ENCODE assay signal across 8 cellular contexts in the genomic region with DNA sequence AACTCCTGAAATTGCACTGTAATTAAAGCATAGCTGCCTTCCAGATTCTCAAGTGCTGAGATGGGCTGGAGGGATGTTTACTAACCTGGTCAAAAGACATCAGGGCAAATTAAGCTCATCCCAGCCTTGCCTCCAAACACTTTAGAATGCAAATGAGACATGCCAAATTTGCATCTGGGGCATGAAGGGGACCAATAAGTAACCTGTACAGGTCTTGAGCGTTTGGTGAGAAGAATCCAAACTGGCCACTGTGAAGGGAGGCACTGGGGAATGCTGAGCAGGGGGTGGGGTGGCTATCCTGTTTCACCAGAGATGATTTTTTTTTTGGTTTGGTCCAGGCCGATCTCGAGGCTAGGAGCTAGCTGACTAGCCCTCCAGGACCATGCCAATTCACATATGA. TPM values are rescaled to one million over a fixed set of nuclear protein-coding genes. Genes with fewer than 3 reads are reported as not detected.
DNase-seq lines count a peak whose midpoint lies in the region; ATAC-seq and TF ChIP-seq lines count a peak whose summit lies in the region.

No MANE protein-coding gene starts in this region.

- no peaks in the 10 kb centered on the region for H3K27me3 Mint-ChIP-seq in memory B cell

- H3K9me3 Mint-ChIP-seq in memory B cell = no peaks in the 10 kb centered on the region
- no peaks in the 10 kb centered on the region for H3K9me3 Mint-ChIP-seq in activated naive CD4-positive, alpha-beta T cell treated with anti-CD3 and anti-CD28 coated beads, Interleukin-2, amount 50 U/mL, for 72 hours

- peaks cover 23% of the 10 kb centered on the region for H3K4me1 Mint-ChIP-seq in memory B cell

- H3K4me3 Mint-ChIP-seq in memory B cell = peak overlapping the region; percentile 75

- H3K27ac Mint-ChIP-seq in memory B cell = peak overlapping the region; percentile 85
- peak overlapping the region in 1 of 2 donors; percentile 79 for H3K27ac Mint-ChIP-seq in activated naive CD4-positive, alpha-beta T cell treated with anti-CD3 and anti-CD28 coated beads, Interleukin-2, amount 50 U/mL, for 72 hours

- peak; percentile 37 to 62 for DNase-seq in SHP77 (lab: John Stamatoyannopoulos, UW)
- no peak for DNase-seq in SHP77 treated with DMSO at 0.1 percent for 48 hours (lab: John Stamatoyannopoulos, UW)
- DNase-seq in NCI-H345 treated with DMSO at 0.1 percent for 48 hours (lab: John Stamatoyannopoulos, UW; ENCODE audit: unreplicated experiment) = peak; percentile 41
- DNase-seq in memory B cell (ENCODE audit: low spot score in 2 of 2) = no peak
- DNase-seq in middle frontal gyrus (ENCODE audit: extremely low spot score, low spot score) = no peak
- no peak for DNase-seq in GM10248 (ENCODE audit: extremely low spot score)
- no peak for DNase-seq in activated naive CD4-positive, alpha-beta T cell treated with anti-CD3 and anti-CD28 coated beads, Interleukin-2, amount 50 U/mL, for 72 hours (ENCODE audit: low spot score in 2 of 2)

- TF ChIP-seq CTCF in GM10248 (IDR thresholded peaks at IDR 0.05; ENCODE audit: control extremely low read depth, extremely low read depth, low read depth, missing control alignments) = no peak

- ATAC-seq in HG02642 (IDR thresholded peaks at IDR 0.05; ENCODE audit: poor library complexity, unreplicated experiment) (peak; percentile 47), memory B cell (ENCODE audit: low read depth) (peak; percentile 25)
- ATAC-seq in activated naive CD4-positive, alpha-beta T cell treated with anti-CD3 and anti-CD28 coated beads, Interleukin-2, amount 50 U/mL, for 72 hours = no peak

- CTCF ChIA-PET in GM10248 (lab: Yijun Ruan, JAX) = interaction anchor here (0.8 to 5.8 kb wide), 7 partner anchors 10 to 244 kb away, joined by 3 to 29 read pairs (median 3); no protein-coding TSS in a partner anchor

- POLR2A ChIA-PET in GM10248 (lab: Yijun Ruan, JAX) = interaction anchor here (1.0 kb wide), 1 partner anchor 12 kb away, joined by 4 read pairs; no protein-coding TSS in a partner anchor

- H3K36me3 Mint-ChIP-seq in memory B cell = no peaks in the 10 kb centered on the region
- H3K36me3 Mint-ChIP-seq in activated naive CD4-positive, alpha-beta T cell treated with anti-CD3 and anti-CD28 coated beads, Interleukin-2, amount 50 U/mL, for 72 hours = no peaks in the 10 kb centered on the region

RNA-seq across cellular contexts. Expression of a gene that starts 38.3 kb away (rescaled TPM):
- total RNA-seq in activated naive CD4-positive, alpha-beta T cell treated with anti-CD3 and anti-CD28 coated beads, Interleukin-2, amount 50 U/mL, for 72 hours = 1 to 10 TPM; 2.4 to 5.6 TPM

Comparison
In these comparisons a context has a peak if more than half of its experiments do, and no peak if none do; other contexts are left out.
1. DNase-seq: peak in SHP77 (2 of 2) and NCI-H345 treated with DMSO at 0.1 percent for 48 hours (single experiment); none in SHP77 treated with DMSO at 0.1 percent for 48 hours (single experiment), memory B cell (0 of 2), middle frontal gyrus (single experiment), GM10248 (single experiment) and activated naive CD4-positive, alpha-beta T cell treated with anti-CD3 and anti-CD28 coated beads, Interleukin-2, amount 50 U/mL, for 72 hours (0 of 2).
2. ATAC-seq: peak in HG02642 (single experiment) and memory B cell (single experiment); none in activated naive CD4-positive, alpha-beta T cell treated with anti-CD3 and anti-CD28 coated beads, Interleukin-2, amount 50 U/mL, for 72 hours (0 of 2).